ENCODE assay signal across 8 cellular contexts in genomic region chr10:23293145-23293724, GRCh38. TPM values are rescaled to one million over a fixed set of nuclear protein-coding genes. Genes with fewer than 3 reads are reported as not detected.
DNase-seq lines count a peak whose midpoint lies in the region; ATAC-seq and TF ChIP-seq lines count a peak whose summit lies in the region.

No MANE protein-coding gene starts in this region.

- ATAC-seq in GM19467 (IDR thresholded peaks at IDR 0.05; ENCODE audit: unreplicated experiment) (peak; percentile 86), HG03521 (IDR thresholded peaks at IDR 0.05; ENCODE audit: unreplicated experiment) (peak; percentile 91)
- ATAC-seq in naive thymus-derived CD4-positive, alpha-beta T cell, result peak; percentile 65

- no peak overlapping the region for H3K27ac ChIP-seq in OCI-LY3 (ENCODE audit: low read length)
- H3K27ac ChIP-seq in naive thymus-derived CD4-positive, alpha-beta T cell (ENCODE audit: low read depth, low read length), result no peak overlapping the region

- TF ChIP-seq CTCF in OCI-LY3 (IDR thresholded peaks at IDR 0.05; ENCODE audit: low read depth, low read length) (peak; percentile 61), cardiac fibroblast (IDR thresholded peaks at IDR 0.05; ENCODE audit: low read depth, low read length) (peak; percentile 54)

- no peaks in the 10 kb centered on the region for H3K9me3 ChIP-seq in OCI-LY3 (ENCODE audit: insufficient read depth, low read length)
- H3K9me3 ChIP-seq in naive thymus-derived CD4-positive, alpha-beta T cell (ENCODE audit: control insufficient read depth in 2 of 3, low read length in 3 of 3), result no peaks in the 10 kb centered on the region

- 0 out of 2 replicates have a peak, but pooled peaks cover 2% of the 10 kb centered on the region for H3K4me1 ChIP-seq in OCI-LY3 (ENCODE audit: low read length)
- H3K4me1 ChIP-seq in naive thymus-derived CD4-positive, alpha-beta T cell (ENCODE audit: control insufficient read depth in 2 of 2, insufficient read depth in 2 of 2, low read length in 2 of 2), result no peaks in the 10 kb centered on the region

- intact Hi-C loops in naive thymus-derived CD4-positive, alpha-beta T cell (cut with micrococcal nuclease), result loop anchor here (1.0 to 5.0 kb wide), 4 partner anchors 134 to 1300 kb away; no protein-coding TSS in a partner anchor

- CTCF ChIA-PET in naive thymus-derived CD4-positive, alpha-beta T cell (lab: Charles Lee), result interaction anchor here (0.6 to 2.2 kb wide), 4 partner anchors 72 to 832 kb away, joined by 3 to 9 read pairs (median 4); no protein-coding TSS in a partner anchor

- H3K4me1 Mint-ChIP-seq in naive thymus-derived CD4-positive, alpha-beta T cell, result peaks cover 0 to 2% (median 0%) of the 10 kb centered on the region in 7 donors

- no peak overlapping the region for H3K9ac ChIP-seq in OCI-LY3 (ENCODE audit: low read length)

- peaks cover 10% of the 10 kb centered on the region for H3K27me3 ChIP-seq in OCI-LY3 (ENCODE audit: low read depth, low read length)
- H3K27me3 ChIP-seq in naive thymus-derived CD4-positive, alpha-beta T cell (ENCODE audit: control insufficient read depth in 2 of 2, insufficient read depth in 2 of 2, low read length in 2 of 2), result peaks cover 0 to 6% of the 10 kb centered on the region in 2 donors

- peak overlapping the region; percentile 25; the same call in 1 of the 2 replicates for H3K4me3 ChIP-seq in OCI-LY3 (ENCODE audit: low read length)
- no peak overlapping the region for H3K4me3 ChIP-seq in cardiac fibroblast (replicated peaks in 1 of 2; ENCODE audit: low read depth in 2 of 2, low read length in 2 of 2)
- H3K4me3 ChIP-seq in naive thymus-derived CD4-positive, alpha-beta T cell (ENCODE audit: low read length), result no peak overlapping the region

- H3K36me3 ChIP-seq in OCI-LY3 (replicated peaks; ENCODE audit: low read depth, low read length), result no peaks in the 10 kb centered on the region
- H3K36me3 ChIP-seq in naive thymus-derived CD4-positive, alpha-beta T cell (ENCODE audit: control insufficient read depth in 2 of 3, insufficient read depth in 3 of 3, low read length in 3 of 3), result no peaks in the 10 kb centered on the region

- H3K4me3 Mint-ChIP-seq in naive thymus-derived CD4-positive, alpha-beta T cell, result no peak overlapping the region

- peak overlapping the region; percentile 47 for H3K4me2 ChIP-seq in OCI-LY3 (ENCODE audit: low read length)

- no peaks in the 10 kb centered on the region for H3K36me3 Mint-ChIP-seq in naive thymus-derived CD4-positive, alpha-beta T cell

- H3K27ac Mint-ChIP-seq in naive thymus-derived CD4-positive, alpha-beta T cell, result no peak overlapping the region

- H3K9me3 Mint-ChIP-seq in naive thymus-derived CD4-positive, alpha-beta T cell, result peaks cover 0 to 4% (median 0%) of the 10 kb centered on the region in 11 donors

- no peaks in the 10 kb centered on the region for H4K20me1 ChIP-seq in OCI-LY3 (ENCODE audit: insufficient read depth, low read length)

- peaks cover 16 to 32% (median 20%) of the 10 kb centered on the region in 5 donors for H3K27me3 Mint-ChIP-seq in naive thymus-derived CD4-positive, alpha-beta T cell

- POLR2A ChIA-PET in naive thymus-derived CD4-positive, alpha-beta T cell (lab: Charles Lee), result no interaction called here

- no peaks in the 10 kb centered on the region for H3K79me2 ChIP-seq in OCI-LY3 (ENCODE audit: low read length)

- no peak overlapping the region for H2AFZ ChIP-seq in OCI-LY3 (ENCODE audit: low read depth, low read length)

- peak; percentile 13 for DNase-seq in GM03348 (ENCODE audit: low spot score)
- peak; percentile 40 for DNase-seq in cardiac fibroblast (ENCODE audit: low read depth in 2 of 2)
- peak in 5 of 9 donors; percentile 8 to 22 (median 16) for DNase-seq in naive thymus-derived CD4-positive, alpha-beta T cell
- no peak for DNase-seq in dedifferentiated amniotic fluid mesenchymal stem cell (ENCODE audit: extremely low spot score)
- no peak for DNase-seq in GDM1 (lab: John Stamatoyannopoulos, UW)

RNA-seq across cellular contexts. Expression of gene C10orf67, which starts 51.4 kb away (rescaled TPM):
- total RNA-seq in naive thymus-derived CD4-positive, alpha-beta T cell, result not detected
- not detected for polyA plus RNA-seq in naive thymus-derived CD4-positive, alpha-beta T cell

Comparison
In these comparisons a context has a peak if more than half of its experiments do, and no peak if none do; other contexts are left out.
1. DNase-seq: peak in GM03348 (single experiment), cardiac fibroblast (2 of 2) and naive thymus-derived CD4-positive, alpha-beta T cell (5 of 9); none in dedifferentiated amniotic fluid mesenchymal stem cell (single experiment) and GDM1 (single experiment).
2. Peak in every context shown above with its lines, with median percentiles within 50 percentile points of each other: ATAC-seq.